In genomic region chr13:96617528-96617927, GRCh38 we compare ENCODE assay signal across 27 cellular contexts.
"Had no signal": no experiment of that assay in that cellular context is flagged by ENCODE, and none has a peak within 500 bp of the region (broad histone marks: within the 10 kb centered on the region; RNA-seq: fewer than 3 reads in every experiment).

No MANE protein-coding gene starts in this region.

- DNase-seq: hypothalamus; immature natural killer cell; kidney; left colon; left lung; lower lobe of right lung; mammary epithelial cell; mesenchymal stem cell; naive thymus-derived CD8-positive, alpha-beta T cell; nucleus accumbens; pancreas; posterior cingulate gyrus; retina; right cardiac atrium; stimulated activated CD4-positive, alpha-beta T cell treated with anti-CD3 and anti-CD28 coated beads, Interleukin-12 subunit alpha, Interleukin-12 subunit beta, amount 100 ng/mL, for 4 hours; stimulated activated CD4-positive, alpha-beta T cell treated with anti-CD3 and anti-CD28 coated beads, Interleukin-15, amount 100 ng/mL, for 24 hours; stimulated activated CD4-positive, alpha-beta T cell treated with anti-CD3 and anti-CD28 coated beads, Interleukin-2, amount 100 ng/mL, for 24 hours; stimulated activated CD4-positive, alpha-beta T cell treated with anti-CD3 and anti-CD28 coated beads, Interleukin-4, amount 100 ng/mL, for 1 hour; stimulated activated naive CD4-positive, alpha-beta T cell; tibial artery; trophoblast cell; upper lobe of right lung had no signal

- H3K27me3 ChIP-seq: left lung, pancreas, suprapubic skin, tibial artery, upper lobe of right lung had no signal

- ATAC-seq: left colon; left lung; lower lobe of right lung; naive thymus-derived CD8-positive, alpha-beta T cell; pancreas; right cardiac atrium; sciatic nerve; upper lobe of right lung had no signal

- H3K9me3 ChIP-seq: lower lobe of right lung, pancreas, prostate gland, suprapubic skin, thoracic aorta, tibial artery, upper lobe of right lung had no signal

- H3K36me3 ChIP-seq: left lung, lower lobe of right lung, pancreas, prostate gland, suprapubic skin, thoracic aorta, tibial artery, upper lobe of right lung had no signal

- H3K4me3 ChIP-seq: left lung, lower lobe of right lung, pancreas, prostate gland, skin epidermis, suprapubic skin, thoracic aorta, tibial artery, upper lobe of right lung had no signal

- H3K27ac ChIP-seq: left lung, lower lobe of right lung, pancreas, prostate gland, skin epidermis, suprapubic skin, thoracic aorta, tibial artery, upper lobe of right lung had no signal

- H3K4me1 ChIP-seq: left lung, lower lobe of right lung, pancreas, prostate gland, suprapubic skin, tibial artery, upper lobe of right lung had no signal
